In genomic region chr13:80363890-80364503, GRCh38 we compare ENCODE assay signal across 9 cellular contexts. TPM values are rescaled to one million over a fixed set of nuclear protein-coding genes. Genes with fewer than 3 reads are reported as not detected.
A peak's percentile ranks its signal among the peaks of the same experiment; 100 is the strongest.
DNase-seq lines count a peak whose midpoint lies in the region; ATAC-seq and TF ChIP-seq lines count a peak whose summit lies in the region.
"Had no signal": no experiment of that assay in that cellular context is flagged by ENCODE, and none has a peak within 500 bp of the region (broad histone marks: within the 10 kb centered on the region; RNA-seq: fewer than 3 reads in every experiment).

No MANE protein-coding gene starts in this region.

- H3K9me3 Mint-ChIP-seq in activated CD8-positive, alpha-beta T cell treated with anti-CD3 and anti-CD28 coated beads for 36 hours, result no peaks in the 10 kb centered on the region
- H3K9me3 Mint-ChIP-seq in activated CD8-positive, alpha-beta T cell treated with anti-CD3 and anti-CD28 coated beads, Interleukin-2, amount 10 ng/mL, durations not matched to agents 7 days and 5 days (ENCODE audit: insufficient read depth), result no peaks in the 10 kb centered on the region
- H3K9me3 Mint-ChIP-seq in endothelial cell (ENCODE audit: unreplicated experiment), result no peaks in the 10 kb centered on the region
- H3K9me3 Mint-ChIP-seq: activated naive CD8-positive, alpha-beta T cell treated with anti-CD3 and anti-CD28 coated beads, Interleukin-2, amount 10 ng/mL, durations not matched to agents 7 days and 5 days had no signal

- H3K9ac ChIP-seq in OCI-LY3 (ENCODE audit: low read length), result no peak overlapping the region

- POLR2A ChIA-PET in activated CD8-positive, alpha-beta T cell treated with anti-CD3 and anti-CD28 coated beads for 36 hours (lab: Charles Lee), result no interaction called here
- POLR2A ChIA-PET in activated CD8-positive, alpha-beta T cell treated with anti-CD3 and anti-CD28 coated beads, Interleukin-2, amount 10 ng/mL, durations not matched to agents 7 days and 5 days (lab: Charles Lee), result no interaction called here

- no peak overlapping the region for H3K27ac ChIP-seq in OCI-LY3 (ENCODE audit: low read length)

- peak; percentile 63 for TF ChIP-seq CTCF in activated CD8-positive, alpha-beta T cell treated with anti-CD3 and anti-CD28 coated beads for 36 hours (IDR thresholded peaks at IDR 0.05)
- TF ChIP-seq CTCF in OCI-LY3 (IDR thresholded peaks at IDR 0.05; ENCODE audit: low read depth, low read length), result peak; percentile 94
- peak; percentile 76 for TF ChIP-seq CTCF in endothelial cell (IDR thresholded peaks at IDR 0.05; ENCODE audit: unreplicated experiment)

- H3K4me3 Mint-ChIP-seq in activated CD8-positive, alpha-beta T cell treated with anti-CD3 and anti-CD28 coated beads for 36 hours, result no peak overlapping the region
- H3K4me3 Mint-ChIP-seq in activated CD8-positive, alpha-beta T cell treated with anti-CD3 and anti-CD28 coated beads, Interleukin-2, amount 10 ng/mL, durations not matched to agents 7 days and 5 days, result no peak overlapping the region
- H3K4me3 Mint-ChIP-seq in endothelial cell (ENCODE audit: unreplicated experiment), result no peak overlapping the region
- H3K4me3 Mint-ChIP-seq: activated naive CD8-positive, alpha-beta T cell treated with anti-CD3 and anti-CD28 coated beads, Interleukin-2, amount 10 ng/mL, durations not matched to agents 7 days and 5 days had no signal

- H3K4me1 ChIP-seq in OCI-LY3 (ENCODE audit: low read length), result 0 out of 2 replicates have a peak, but pooled peaks cover 2% of the 10 kb centered on the region

- H3K27me3 ChIP-seq in OCI-LY3 (ENCODE audit: low read depth, low read length), result no peaks in the 10 kb centered on the region

- H4K20me1 ChIP-seq in OCI-LY3 (ENCODE audit: insufficient read depth, low read length), result no peaks in the 10 kb centered on the region

- CTCF ChIA-PET in activated CD8-positive, alpha-beta T cell treated with anti-CD3 and anti-CD28 coated beads for 36 hours (lab: Charles Lee), result interaction anchor here (1.0 to 2.3 kb wide), 4 partner anchors 15 to 685 kb away, joined by 3 to 6 read pairs (median 4); no protein-coding TSS in a partner anchor
- CTCF ChIA-PET in activated CD8-positive, alpha-beta T cell treated with anti-CD3 and anti-CD28 coated beads, Interleukin-2, amount 10 ng/mL, durations not matched to agents 7 days and 5 days (lab: Charles Lee), result no interaction called here

- DNase-seq in activated CD8-positive, alpha-beta T cell treated with anti-CD3 and anti-CD28 coated beads for 36 hours, result no peak
- no peak for DNase-seq in activated CD8-positive, alpha-beta T cell treated with anti-CD3 and anti-CD28 coated beads, Interleukin-2, amount 10 ng/mL, durations not matched to agents 7 days and 5 days
- DNase-seq in endothelial cell (ENCODE audit: low spot score), result no peak
- DNase-seq in putamen (ENCODE audit: low spot score), result peak; percentile 22
- DNase-seq in effector CD8-positive, alpha-beta T cell (lab: John Stamatoyannopoulos, UW), result no peak
- DNase-seq in NCI-H510A treated with DMSO at 0.1 percent for 48 hours (lab: John Stamatoyannopoulos, UW), result no peak
- DNase-seq: activated naive CD8-positive, alpha-beta T cell treated with anti-CD3 and anti-CD28 coated beads, Interleukin-2, amount 10 ng/mL, durations not matched to agents 7 days and 5 days had no signal

- peaks cover 2% of the 10 kb centered on the region for H3K4me1 Mint-ChIP-seq in activated CD8-positive, alpha-beta T cell treated with anti-CD3 and anti-CD28 coated beads for 36 hours (ENCODE audit: low read depth)
- no peaks in the 10 kb centered on the region for H3K4me1 Mint-ChIP-seq in activated CD8-positive, alpha-beta T cell treated with anti-CD3 and anti-CD28 coated beads, Interleukin-2, amount 10 ng/mL, durations not matched to agents 7 days and 5 days (ENCODE audit: low read depth)
- H3K4me1 Mint-ChIP-seq in endothelial cell (ENCODE audit: unreplicated experiment), result peaks cover 18% of the 10 kb centered on the region
- H3K4me1 Mint-ChIP-seq: activated naive CD8-positive, alpha-beta T cell treated with anti-CD3 and anti-CD28 coated beads, Interleukin-2, amount 10 ng/mL, durations not matched to agents 7 days and 5 days had no signal

- H3K4me3 ChIP-seq in OCI-LY3 (ENCODE audit: low read length), result peak overlapping the region; percentile 48

- no peak for ATAC-seq in activated CD8-positive, alpha-beta T cell treated with anti-CD3 and anti-CD28 coated beads for 36 hours
- no peak for ATAC-seq in activated CD8-positive, alpha-beta T cell treated with anti-CD3 and anti-CD28 coated beads, Interleukin-2, amount 10 ng/mL, durations not matched to agents 7 days and 5 days
- no peak for ATAC-seq in HG03521 (IDR thresholded peaks at IDR 0.05; ENCODE audit: unreplicated experiment)

- no peaks in the 10 kb centered on the region for H3K36me3 ChIP-seq in OCI-LY3 (replicated peaks; ENCODE audit: low read depth, low read length)

- H3K9me3 ChIP-seq in OCI-LY3 (ENCODE audit: insufficient read depth, low read length), result no peaks in the 10 kb centered on the region

- intact Hi-C loops in activated CD8-positive, alpha-beta T cell treated with anti-CD3 and anti-CD28 coated beads for 36 hours (cut with micrococcal nuclease), result no loop called here

- no peak overlapping the region for H2AFZ ChIP-seq in OCI-LY3 (ENCODE audit: low read depth, low read length)

- no peaks in the 10 kb centered on the region for H3K79me2 ChIP-seq in OCI-LY3 (ENCODE audit: low read length)

- H3K27ac Mint-ChIP-seq in activated CD8-positive, alpha-beta T cell treated with anti-CD3 and anti-CD28 coated beads for 36 hours, result no peak overlapping the region
- H3K27ac Mint-ChIP-seq in activated CD8-positive, alpha-beta T cell treated with anti-CD3 and anti-CD28 coated beads, Interleukin-2, amount 10 ng/mL, durations not matched to agents 7 days and 5 days, result no peak overlapping the region
- no peak overlapping the region for H3K27ac Mint-ChIP-seq in endothelial cell (ENCODE audit: unreplicated experiment)
- H3K27ac Mint-ChIP-seq: activated naive CD8-positive, alpha-beta T cell treated with anti-CD3 and anti-CD28 coated beads, Interleukin-2, amount 10 ng/mL, durations not matched to agents 7 days and 5 days had no signal

- H3K27me3 Mint-ChIP-seq in activated CD8-positive, alpha-beta T cell treated with anti-CD3 and anti-CD28 coated beads for 36 hours, result peaks cover 5% of the 10 kb centered on the region
- no peaks in the 10 kb centered on the region for H3K27me3 Mint-ChIP-seq in activated CD8-positive, alpha-beta T cell treated with anti-CD3 and anti-CD28 coated beads, Interleukin-2, amount 10 ng/mL, durations not matched to agents 7 days and 5 days (ENCODE audit: low read depth)
- peaks cover 4% of the 10 kb centered on the region for H3K27me3 Mint-ChIP-seq in endothelial cell (ENCODE audit: unreplicated experiment)

- H3K36me3 Mint-ChIP-seq in activated CD8-positive, alpha-beta T cell treated with anti-CD3 and anti-CD28 coated beads for 36 hours (ENCODE audit: low read depth), result no peaks in the 10 kb centered on the region
- no peaks in the 10 kb centered on the region for H3K36me3 Mint-ChIP-seq in activated CD8-positive, alpha-beta T cell treated with anti-CD3 and anti-CD28 coated beads, Interleukin-2, amount 10 ng/mL, durations not matched to agents 7 days and 5 days (ENCODE audit: low read depth)
- no peaks in the 10 kb centered on the region for H3K36me3 Mint-ChIP-seq in endothelial cell (ENCODE audit: low read depth, unreplicated experiment)
- H3K36me3 Mint-ChIP-seq: activated naive CD8-positive, alpha-beta T cell treated with anti-CD3 and anti-CD28 coated beads, Interleukin-2, amount 10 ng/mL, durations not matched to agents 7 days and 5 days had no signal

- peak overlapping the region; percentile 44 for H3K4me2 ChIP-seq in OCI-LY3 (ENCODE audit: low read length)

RNA-seq across cellular contexts. Expression of gene SPRY2, which starts 23.1 kb away (rescaled TPM):
- total RNA-seq in activated CD8-positive, alpha-beta T cell treated with anti-CD3 and anti-CD28 coated beads for 36 hours, result 1 to 10 TPM in 1 of 2 experiments, under 1 TPM in 1; 0.90 to 1.3 TPM
- total RNA-seq in activated CD8-positive, alpha-beta T cell treated with anti-CD3 and anti-CD28 coated beads, Interleukin-2, amount 10 ng/mL, durations not matched to agents 7 days and 5 days, result under 1 TPM; 0.10 to 0.29 TPM
- 21.7 TPM for total RNA-seq in endothelial cell (ENCODE audit: unreplicated experiment)
